ENCODE assay signal across 17 cellular contexts in the genomic region with DNA sequence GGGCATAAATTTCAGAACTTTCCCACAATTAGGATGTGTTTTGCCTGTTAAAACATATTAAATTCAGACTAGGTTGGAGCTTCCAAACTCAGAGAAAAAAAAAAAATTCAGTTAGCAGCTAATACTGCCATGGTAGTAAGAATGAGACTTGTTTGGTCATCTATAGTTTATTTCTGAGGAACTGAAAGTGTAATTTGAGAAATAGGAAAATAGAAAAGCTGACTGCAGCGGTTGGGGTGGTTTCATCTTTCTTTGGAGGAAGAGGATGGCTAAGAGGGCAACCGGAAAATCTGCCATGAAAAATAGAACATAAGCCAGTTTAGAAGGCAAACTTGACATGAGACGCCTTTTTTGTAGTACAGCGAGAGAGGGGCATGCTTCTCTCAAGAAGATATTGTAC.
"Had no signal": no experiment of that assay in that cellular context is flagged by ENCODE, and none has a peak within 500 bp of the region (broad histone marks: within the 10 kb centered on the region; RNA-seq: fewer than 3 reads in every experiment).

No MANE protein-coding gene starts in this region.

- DNase-seq: activated B cell treated with CpG ODN at 0.5 μM for 24 hours; activated CD4-positive, alpha-beta T cell treated with anti-CD3 and anti-CD28 coated beads for 48 hours; activated CD8-positive, alpha-beta memory T cell treated with anti-CD3 and anti-CD28 coated beads, Interleukin-2, amount 50 U/mL, for 4 hours; activated CD8-positive, alpha-beta T cell treated with anti-CD3 and anti-CD28 coated beads, Interleukin-2, amount 10 ng/mL, durations not matched to agents 7 days and 5 days; activated gamma-delta T cell; activated T-cell treated with anti-CD3 and anti-CD28 coated beads, Interleukin-2, amount 50 U/mL, for 72 hours; amniotic stem cell; body of pancreas; cortex of kidney; effector CD4-positive, alpha-beta T cell; glutamatergic neuron; left ventricle myocardium superior; mesenchymal stem cell; natural killer cell; occipital lobe had no signal

- H3K36me3 ChIP-seq: esophagus muscularis mucosa had no signal

- H3K27ac ChIP-seq: body of pancreas, esophagus muscularis mucosa had no signal

- ATAC-seq: activated CD8-positive, alpha-beta T cell treated with anti-CD3 and anti-CD28 coated beads, Interleukin-2, amount 10 ng/mL, durations not matched to agents 7 days and 5 days; activated T-cell treated with anti-CD3 and anti-CD28 coated beads, Interleukin-2, amount 50 U/mL, for 72 hours; body of pancreas; left ventricle myocardium superior; natural killer cell; stimulated activated memory B cell treated with anti-CD40 and anti-IgM and Interleukin-4, amounts not matched to agents 10 μg/mL and 1 μg/mL and 100 μg/mL, for 72 hours had no signal

- H3K9me3 ChIP-seq: body of pancreas, esophagus muscularis mucosa had no signal

- H3K4me3 ChIP-seq: body of pancreas, esophagus muscularis mucosa had no signal

- H3K4me1 ChIP-seq: body of pancreas, esophagus muscularis mucosa had no signal

- H3K27me3 ChIP-seq: body of pancreas, esophagus muscularis mucosa had no signal
